In the genomic region with DNA sequence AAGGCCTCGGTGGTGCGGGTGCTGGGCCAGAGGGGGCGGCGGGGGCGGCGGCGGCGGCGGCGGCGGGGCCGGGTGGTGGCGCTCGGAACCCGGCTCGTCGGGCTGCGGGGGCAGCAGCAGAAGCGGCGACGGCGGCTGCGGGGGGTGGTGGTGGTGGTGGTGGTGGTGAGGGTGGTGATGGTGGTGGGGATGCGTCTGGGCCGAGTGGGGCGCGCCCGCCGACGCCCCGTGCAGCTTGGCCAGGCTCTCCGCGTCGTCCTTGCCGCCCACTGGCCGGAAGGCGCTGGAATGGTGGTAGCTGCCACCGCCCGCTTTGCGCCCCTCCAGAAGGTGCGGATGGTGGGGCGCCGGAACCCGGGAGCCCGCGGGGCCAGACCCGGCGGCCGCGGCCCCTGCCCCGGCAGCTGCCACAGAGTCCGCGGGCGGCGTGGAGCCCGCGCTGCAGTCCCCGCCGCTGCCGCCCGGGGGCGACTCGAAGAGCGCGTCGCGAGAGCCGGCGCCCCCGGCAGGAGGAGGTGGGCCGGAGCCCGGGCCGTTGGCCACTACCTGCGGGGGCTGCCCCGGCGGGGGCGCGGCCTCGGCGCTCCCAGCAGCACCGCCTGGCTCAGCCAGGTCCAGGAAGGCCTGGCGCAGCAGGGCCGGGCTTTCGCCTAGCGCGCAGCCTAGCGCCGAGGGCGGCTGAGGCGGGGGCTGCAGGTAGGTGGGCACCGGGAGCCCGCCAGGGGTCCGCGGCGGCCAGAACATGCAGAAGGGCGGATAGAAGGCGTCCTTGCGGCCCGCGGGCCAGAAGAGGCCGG, we compare ENCODE assay signal across 17 cellular contexts. TPM values are rescaled to one million over a fixed set of nuclear protein-coding genes. Genes with fewer than 3 reads are reported as not detected.
DNase-seq lines count a peak whose midpoint lies in the region; ATAC-seq and TF ChIP-seq lines count a peak whose summit lies in the region.
"Had no signal": no experiment of that assay in that cellular context is flagged by ENCODE, and none has a peak within 500 bp of the region (broad histone marks: within the 10 kb centered on the region; RNA-seq: fewer than 3 reads in every experiment).

No MANE protein-coding gene starts in this region.

- ATAC-seq in heart right ventricle (peak in 1 of 8 donors; percentile 18), Right ventricle myocardium superior (ENCODE audit: poor library complexity) (no peak), left lung (peak; percentile 57)
- ATAC-seq in naive thymus-derived CD8-positive, alpha-beta T cell: no peak
- ATAC-seq: naive thymus-derived CD4-positive, alpha-beta T cell had no signal

- no peaks in the 10 kb centered on the region for H3K9me3 ChIP-seq in heart right ventricle
- no peaks in the 10 kb centered on the region for H3K9me3 ChIP-seq in ectodermal cell (ENCODE audit: control insufficient read depth, low read length)
- no peaks in the 10 kb centered on the region for H3K9me3 ChIP-seq in left lung
- H3K9me3 ChIP-seq: BE2C had no signal

- H3K27me3 ChIP-seq in heart right ventricle (peaks cover 31 to 100% (median 97%) of the 10 kb centered on the region in 7 donors), ectodermal cell (ENCODE audit: control insufficient read depth, insufficient read depth, low read length, poor library complexity, severe bottlenecking) (peaks cover 91% of the 10 kb centered on the region), left lung (peaks cover 89 to 100% of the 10 kb centered on the region in 2 donors)

- TF ChIP-seq CTCF in heart right ventricle (IDR thresholded peaks at IDR 0.05): peak in 6 of 9 donors; percentile 8 to 44 (median 32)
- TF ChIP-seq CTCF in left lung (IDR thresholded peaks at IDR 0.05): peak; percentile 22 to 28

- peaks cover 4 to 17% (median 4%) of the 10 kb centered on the region in 3 donors for H3K36me3 Mint-ChIP-seq in naive thymus-derived CD8-positive, alpha-beta T cell

- POLR2A ChIA-PET in naive thymus-derived CD8-positive, alpha-beta T cell (lab: Charles Lee): no interaction called here

- 1 to 3% methylated on average over 40 to 101 of the region's 101 CpGs for WGBS in heart right ventricle, 2 donors
- WGBS in ectodermal cell, 2 experiments: 1% methylated on average over 101 of the region's 101 CpGs
- 1% methylated on average over 101 of the region's 101 CpGs for WGBS in urinary bladder

- H3K4me3 Mint-ChIP-seq in naive thymus-derived CD8-positive, alpha-beta T cell: no peak overlapping the region
- H3K4me3 Mint-ChIP-seq: central memory CD8-positive, alpha-beta T cell had no signal

- peaks cover 0 to 13% (median 0%) of the 10 kb centered on the region in 9 donors for H3K9me3 Mint-ChIP-seq in naive thymus-derived CD8-positive, alpha-beta T cell
- H3K9me3 Mint-ChIP-seq: activated T-helper 2 cell treated with anti-CD3 and anti-CD28 coated beads, Interferon-gamma antibody, Interleukin-2, Interleukin-4, amounts not matched to agents 10 μg/mL and 5 μg/mL and 100 μg/mL, durations not matched to agents 14 hours and 24 hours and 36 hours; central memory CD8-positive, alpha-beta T cell had no signal

- peaks cover 44 to 81% (median 67%) of the 10 kb centered on the region in 5 donors for H3K27me3 Mint-ChIP-seq in naive thymus-derived CD8-positive, alpha-beta T cell

- no peak for DNase-seq in heart right ventricle
- no peak for DNase-seq in Right ventricle myocardium superior
- DNase-seq in left lung: no peak
- DNase-seq in AG08395 (ENCODE audit: low spot score): no peak
- DNase-seq in anterior cingulate cortex (lab: John Stamatoyannopoulos, UW): no peak
- no peak for DNase-seq in naive thymus-derived CD8-positive, alpha-beta T cell
- DNase-seq: activated CD4-positive, alpha-beta T cell treated with anti-CD3 and anti-CD28 coated beads for 48 hours; BE2C; naive thymus-derived CD4-positive, alpha-beta T cell; NCI-H187; stimulated activated CD8-positive, alpha-beta memory T cell treated with anti-CD3 and anti-CD28 coated beads, Interleukin-4, amount 100 ng/mL, for 48 hours; SW 1271 had no signal

- peaks cover 0 to 8% (median 2%) of the 10 kb centered on the region in 9 donors for H3K4me1 ChIP-seq in heart right ventricle
- peaks cover 5% of the 10 kb centered on the region for H3K4me1 ChIP-seq in ectodermal cell (ENCODE audit: control insufficient read depth, insufficient read depth, low read length)
- peaks cover 0 to 4% of the 10 kb centered on the region in 2 donors for H3K4me1 ChIP-seq in left lung
- peaks cover 4% of the 10 kb centered on the region for H3K4me1 ChIP-seq in urinary bladder (ENCODE audit: insufficient read depth)
- H3K4me1 ChIP-seq: BE2C had no signal

- no peak overlapping the region for H3K27ac ChIP-seq in heart right ventricle
- H3K27ac ChIP-seq in ectodermal cell (ENCODE audit: insufficient read depth, low read depth, low read length, poor library complexity, severe bottlenecking): no peak overlapping the region
- no peak overlapping the region for H3K27ac ChIP-seq in left lung
- H3K27ac ChIP-seq in urinary bladder (ENCODE audit: low read depth): no peak overlapping the region

- H3K4me1 Mint-ChIP-seq in naive thymus-derived CD8-positive, alpha-beta T cell: peaks cover 0 to 13% (median 6%) of the 10 kb centered on the region in 4 donors
- H3K4me1 Mint-ChIP-seq: central memory CD8-positive, alpha-beta T cell had no signal

- intact Hi-C loops in heart right ventricle (cut with DNase I) (no loop called here), Right ventricle myocardium superior (cut with DNase I) (no loop called here), left lung (cut with DNase I) (no loop called here)

- H3K27ac Mint-ChIP-seq in naive thymus-derived CD8-positive, alpha-beta T cell: no peak overlapping the region
- H3K27ac Mint-ChIP-seq: activated T-helper 2 cell treated with anti-CD3 and anti-CD28 coated beads, Interferon-gamma antibody, Interleukin-2, Interleukin-4, amounts not matched to agents 10 μg/mL and 5 μg/mL and 100 μg/mL, durations not matched to agents 14 hours and 24 hours and 36 hours; naive thymus-derived CD4-positive, alpha-beta T cell had no signal

- H3K36me3 ChIP-seq in heart right ventricle (no peaks in the 10 kb centered on the region), ectodermal cell (ENCODE audit: control insufficient read depth, insufficient read depth, low read length) (no peaks in the 10 kb centered on the region), left lung (no peaks in the 10 kb centered on the region), urinary bladder (ENCODE audit: insufficient read depth) (no peaks in the 10 kb centered on the region)
- H3K36me3 ChIP-seq: BE2C had no signal

- H3K4me3 ChIP-seq in heart right ventricle (no peak overlapping the region), ectodermal cell (ENCODE audit: insufficient read depth, low read depth, low read length) (peak overlapping the region; percentile 15), left lung (no peak overlapping the region), urinary bladder (ENCODE audit: low read depth, low read length) (peak overlapping the region; percentile 16)

RNA-seq across cellular contexts. Expression of gene SKOR2, which starts 4.2 kb away (rescaled TPM):
- total RNA-seq in heart right ventricle (not detected), Right ventricle myocardium superior (not detected), left lung (not detected), urinary bladder (not detected)
- polyA plus RNA-seq in heart right ventricle (not detected), urinary bladder (not detected)
- polyA plus RNA-seq in ectodermal cell (2013, experiment 1 of 4): not detected
- 0.07 TPM for polyA plus RNA-seq in ectodermal cell (2013, experiment 2 of 4)
- polyA plus RNA-seq in ectodermal cell (2013, experiment 3 of 4): 0.21 TPM
- polyA plus RNA-seq in ectodermal cell (2013, experiment 4 of 4): 0.08 TPM
- not detected for total RNA-seq in naive thymus-derived CD8-positive, alpha-beta T cell
- polyA plus RNA-seq in naive thymus-derived CD8-positive, alpha-beta T cell: not detected
- total RNA-seq: activated T-helper 2 cell treated with anti-CD3 and anti-CD28 coated beads, Interferon-gamma antibody, Interleukin-2, Interleukin-4, amounts not matched to agents 10 μg/mL and 5 μg/mL and 100 μg/mL, durations not matched to agents 14 hours and 24 hours and 36 hours; fibroblast of lung; naive thymus-derived CD4-positive, alpha-beta T cell had no signal
- polyA plus RNA-seq: fibroblast of lung; naive thymus-derived CD4-positive, alpha-beta T cell had no signal

Comparison
In these comparisons a context has a peak if more than half of its experiments do, and no peak if none do; other contexts are left out.
1. H3K4me3 ChIP-seq: peak in ectodermal cell (single experiment) and urinary bladder (single experiment); none in heart right ventricle (0 of 10) and left lung (0 of 2).